18 cellular contexts compared by ENCODE assay signal in genomic region chr3:152857082-152857481, GRCh38. TPM values are rescaled to one million over a fixed set of nuclear protein-coding genes. Genes with fewer than 3 reads are reported as not detected.
DNase-seq lines count a peak whose midpoint lies in the region; ATAC-seq and TF ChIP-seq lines count a peak whose summit lies in the region.
"Had no signal": no experiment of that assay in that cellular context is flagged by ENCODE, and none has a peak within 500 bp of the region (broad histone marks: within the 10 kb centered on the region; RNA-seq: fewer than 3 reads in every experiment).

No MANE protein-coding gene starts in this region.

- H3K27me3 ChIP-seq in left ventricle myocardium inferior (ENCODE audit: low read depth) (no peaks in the 10 kb centered on the region), right cardiac atrium (ENCODE audit: control insufficient read depth, insufficient read depth) (no peaks in the 10 kb centered on the region)
- H3K27me3 ChIP-seq: BLaER1 treated with 17β-estradiol and CSF1 and Interleukin-3, amounts not matched to agents 10 nM and 100 nM; suprapubic skin had no signal

- H3K36me3 Mint-ChIP-seq in stimulated activated effector memory CD8-positive, alpha-beta T cell treated with anti-CD3 and anti-CD28 coated beads, Interleukin-12 subunit alpha, Interleukin-12 subunit beta, amount 100 ng/mL, for 72 hours: no peaks in the 10 kb centered on the region
- H3K36me3 Mint-ChIP-seq: activated naive CD4-positive, alpha-beta T cell treated with anti-CD3 and anti-CD28 coated beads, Interleukin-2, amount 50 U/mL, for 72 hours; natural killer cell treated with Interleukin-12 subunit alpha and Interleukin-12 subunit beta and Interleukin-15 and Interleukin-18, amount 100 ng/mL, for 72 hours had no signal

- H3K9me3 ChIP-seq in left ventricle myocardium inferior (replicated peaks) (peaks cover 12% of the 10 kb centered on the region), right cardiac atrium (ENCODE audit: control insufficient read depth, low read length) (no peaks in the 10 kb centered on the region)
- H3K9me3 ChIP-seq: BLaER1 treated with 17β-estradiol and CSF1 and Interleukin-3, amounts not matched to agents 10 nM and 100 nM; suprapubic skin had no signal

- ATAC-seq in Right ventricle myocardium inferior (peak; percentile 63), right cardiac atrium (peak; percentile 70 to 72), HG03095 (IDR thresholded peaks at IDR 0.05; ENCODE audit: unreplicated experiment) (no peak), GM18517 (IDR thresholded peaks at IDR 0.05; ENCODE audit: unreplicated experiment) (no peak)
- ATAC-seq in stimulated activated effector memory CD8-positive, alpha-beta T cell treated with anti-CD3 and anti-CD28 coated beads, Interleukin-12 subunit alpha, Interleukin-12 subunit beta, amount 100 ng/mL, for 72 hours: peak; percentile 49

- intact Hi-C loops in Right ventricle myocardium inferior (cut with DNase I): no loop called here
- intact Hi-C loops in left ventricle myocardium inferior (cut with micrococcal nuclease): no loop called here
- intact Hi-C loops in right cardiac atrium (cut with DNase I): no loop called here

- H3K36me3 ChIP-seq in left ventricle myocardium inferior: no peaks in the 10 kb centered on the region
- H3K36me3 ChIP-seq: BLaER1 treated with 17β-estradiol and CSF1 and Interleukin-3, amounts not matched to agents 10 nM and 100 nM; suprapubic skin had no signal

- DNase-seq in Right ventricle myocardium inferior (ENCODE audit: missing footprints) (no peak), left ventricle myocardium inferior (no peak), RKO (ENCODE audit: low spot score) (peak; percentile 30), right cardiac atrium (no peak), NCI-H2196 (lab: John Stamatoyannopoulos, UW; ENCODE audit: unreplicated experiment) (no peak)
- no peak for DNase-seq in stimulated activated effector memory CD8-positive, alpha-beta T cell treated with anti-CD3 and anti-CD28 coated beads, Interleukin-12 subunit alpha, Interleukin-12 subunit beta, amount 100 ng/mL, for 72 hours (ENCODE audit: low spot score in 2 of 2)
- DNase-seq: DMS 273 treated with DMSO at 0.1 percent for 48 hours; mesendoderm; NCI-H1436; NCI-H526 treated with DMSO at 0.1 percent for 48 hours; stimulated activated CD8-positive, alpha-beta memory T cell treated with anti-CD3 and anti-CD28 coated beads, Interleukin-4, amount 100 ng/mL, for 48 hours had no signal

- no peak overlapping the region for H3K4me3 Mint-ChIP-seq in stimulated activated effector memory CD8-positive, alpha-beta T cell treated with anti-CD3 and anti-CD28 coated beads, Interleukin-12 subunit alpha, Interleukin-12 subunit beta, amount 100 ng/mL, for 72 hours
- H3K4me3 Mint-ChIP-seq: natural killer cell treated with Interleukin-12 subunit alpha and Interleukin-12 subunit beta and Interleukin-15 and Interleukin-18, amount 100 ng/mL, for 72 hours; T-helper 1 cell treated with Interleukin-12 subunit alpha and Interleukin-12 subunit beta and Interleukin-4 antibody, amounts not matched to agents 30 μg/mL and 1 μg/mL, for 36 hours had no signal

- H3K4me3 ChIP-seq in left ventricle myocardium inferior (no peak overlapping the region), right cardiac atrium (ENCODE audit: low read length) (no peak overlapping the region)
- H3K4me3 ChIP-seq: BLaER1 treated with 17β-estradiol and CSF1 and Interleukin-3, amounts not matched to agents 10 nM and 100 nM; suprapubic skin had no signal

- no peak overlapping the region for H3K27ac ChIP-seq in left ventricle myocardium inferior (replicated peaks)
- no peak overlapping the region for H3K27ac ChIP-seq in right cardiac atrium (ENCODE audit: low read length)
- H3K27ac ChIP-seq: BLaER1 treated with 17β-estradiol and CSF1 and Interleukin-3, amounts not matched to agents 10 nM and 100 nM; suprapubic skin had no signal

- peaks cover 7% of the 10 kb centered on the region for H3K4me1 ChIP-seq in left ventricle myocardium inferior
- peaks cover 4% of the 10 kb centered on the region for H3K4me1 ChIP-seq in right cardiac atrium (ENCODE audit: control insufficient read depth, insufficient read depth, low read length)

- WGBS in right cardiac atrium: 92% methylated on average over 1 of the region's 1 CpG

- no peak overlapping the region for H3K27ac Mint-ChIP-seq in stimulated activated effector memory CD8-positive, alpha-beta T cell treated with anti-CD3 and anti-CD28 coated beads, Interleukin-12 subunit alpha, Interleukin-12 subunit beta, amount 100 ng/mL, for 72 hours
- H3K27ac Mint-ChIP-seq: activated naive CD4-positive, alpha-beta T cell treated with anti-CD3 and anti-CD28 coated beads, Interleukin-2, amount 50 U/mL, for 72 hours; natural killer cell treated with Interleukin-12 subunit alpha and Interleukin-12 subunit beta and Interleukin-15 and Interleukin-18, amount 100 ng/mL, for 72 hours; T-helper 1 cell treated with Interleukin-12 subunit alpha and Interleukin-12 subunit beta and Interleukin-4 antibody, amounts not matched to agents 30 μg/mL and 1 μg/mL, for 36 hours had no signal

- no peak for TF ChIP-seq CTCF in left ventricle myocardium inferior (IDR thresholded peaks at IDR 0.05; ENCODE audit: borderline replicate concordance)

- H3K4me1 Mint-ChIP-seq in stimulated activated effector memory CD8-positive, alpha-beta T cell treated with anti-CD3 and anti-CD28 coated beads, Interleukin-12 subunit alpha, Interleukin-12 subunit beta, amount 100 ng/mL, for 72 hours: no peaks in the 10 kb centered on the region

- no peaks in the 10 kb centered on the region for H3K9me3 Mint-ChIP-seq in stimulated activated effector memory CD8-positive, alpha-beta T cell treated with anti-CD3 and anti-CD28 coated beads, Interleukin-12 subunit alpha, Interleukin-12 subunit beta, amount 100 ng/mL, for 72 hours
- H3K9me3 Mint-ChIP-seq: activated naive CD4-positive, alpha-beta T cell treated with anti-CD3 and anti-CD28 coated beads, Interleukin-2, amount 50 U/mL, for 72 hours; T-helper 1 cell treated with Interleukin-12 subunit alpha and Interleukin-12 subunit beta and Interleukin-4 antibody, amounts not matched to agents 30 μg/mL and 1 μg/mL, for 36 hours had no signal

RNA-seq across cellular contexts. Expression of gene P2RY1, which starts 22.2 kb away (rescaled TPM):
- total RNA-seq in Right ventricle myocardium inferior: 10.1 TPM
- 11.2 TPM for total RNA-seq in left ventricle myocardium inferior
- total RNA-seq in right cardiac atrium: 1 to 10 TPM; 3.1 to 7.6 (median 4.7) TPM
- 1.1 TPM for polyA plus RNA-seq in right cardiac atrium

Comparison
In these comparisons a context has a peak if more than half of its experiments do, and no peak if none do; other contexts are left out.
1. ATAC-seq: peak in Right ventricle myocardium inferior (single experiment), right cardiac atrium (2 of 2) and stimulated activated effector memory CD8-positive, alpha-beta T cell treated with anti-CD3 and anti-CD28 coated beads, Interleukin-12 subunit alpha, Interleukin-12 subunit beta, amount 100 ng/mL, for 72 hours (single experiment); none in HG03095 (single experiment) and GM18517 (single experiment).